1 cellular context compared by ENCODE assay signal in the genomic region with DNA sequence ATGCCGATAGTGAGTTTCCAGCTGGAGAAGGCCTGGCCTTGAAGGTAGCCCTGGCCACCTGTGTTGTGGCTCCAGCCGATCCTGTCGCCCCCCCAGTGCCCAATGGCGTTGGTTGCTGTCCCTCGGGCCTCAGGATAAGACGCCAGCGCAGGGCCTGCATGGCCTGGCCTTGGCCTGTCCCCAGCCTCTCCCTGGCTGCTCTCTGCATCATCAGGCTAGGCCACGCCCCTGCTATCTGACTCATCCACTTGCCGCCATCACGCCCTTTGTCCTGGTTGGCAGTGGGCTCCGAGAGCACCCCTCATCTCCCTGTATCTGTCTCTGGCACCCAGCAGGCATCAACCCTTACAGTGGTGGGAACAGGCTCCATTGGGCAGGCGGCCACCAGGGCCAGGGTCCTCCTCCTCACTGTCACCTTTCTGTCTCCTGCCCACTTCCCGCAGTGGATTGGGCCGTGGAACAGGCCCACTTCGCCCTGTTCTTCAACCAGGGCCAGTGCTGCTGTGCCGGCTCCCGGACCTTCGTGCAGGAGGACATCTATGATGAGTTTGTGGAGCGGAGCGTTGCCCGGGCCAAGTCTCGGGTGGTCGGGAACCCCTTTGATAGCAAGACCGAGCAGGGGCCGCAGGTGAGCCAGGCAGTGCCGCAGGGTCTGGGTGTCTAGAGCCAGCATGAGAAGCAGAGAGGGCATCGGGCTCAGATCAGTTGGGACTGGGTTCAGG.
TF ChIP-seq lines count a peak whose summit lies in the region.

No MANE protein-coding gene starts in this region.

TF ChIP-seq in HCT116, 20 proteins besides CTCF, POLR2A, EP300 and RAD21:
- no peak for TF ChIP-seq SRF (IDR thresholded peaks at IDR 0.05; ENCODE audit: low read depth)
- TF ChIP-seq JUND (IDR thresholded peaks at IDR 0.05), result no peak
- peak; percentile 13; the same call in 1 of the 2 replicates for TF ChIP-seq ZFX (IDR thresholded peaks at IDR 0.05)
- TF ChIP-seq CEBPB (IDR thresholded peaks at IDR 0.05; ENCODE audit: low read depth), result no peak
- no peak for TF ChIP-seq POLR2AphosphoS5 (IDR thresholded peaks at IDR 0.05; ENCODE audit: low read depth, low read length)
